Comparison of ENCODE assay signal across 10 cellular contexts in the genomic region with DNA sequence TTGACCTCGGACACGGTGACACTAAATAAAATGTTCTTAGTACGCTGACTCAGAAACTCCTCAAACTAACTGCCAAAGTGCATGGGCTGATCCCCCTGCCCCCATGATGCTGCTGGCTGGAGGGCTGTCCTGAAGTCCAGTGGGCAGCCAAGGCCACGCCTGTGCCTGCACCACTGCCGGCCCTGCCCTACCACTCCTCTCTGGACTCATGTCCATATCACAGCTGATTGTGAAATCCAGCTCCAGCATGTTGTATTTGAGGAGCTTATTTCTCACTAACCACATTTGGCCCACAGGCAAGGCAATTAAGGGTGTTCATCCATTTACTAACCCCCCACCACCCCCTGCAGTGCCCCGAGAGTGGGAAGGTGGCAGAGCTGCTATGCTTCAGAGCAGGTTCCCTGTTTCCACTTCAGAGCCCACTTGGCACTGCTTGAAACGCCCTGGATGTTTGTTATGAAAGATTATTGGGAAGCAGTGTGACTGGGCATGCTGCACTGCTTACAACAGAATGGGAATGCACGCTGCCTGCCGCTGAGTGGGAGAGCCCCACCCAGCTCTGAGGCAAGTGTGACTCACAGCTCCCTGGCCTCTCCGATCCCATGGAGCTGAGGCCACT.
A peak's percentile ranks its signal among the peaks of the same experiment; 100 is the strongest.
DNase-seq lines count a peak whose midpoint lies in the region; ATAC-seq and TF ChIP-seq lines count a peak whose summit lies in the region.
"Had no signal": no experiment of that assay in that cellular context is flagged by ENCODE, and none has a peak within 500 bp of the region (broad histone marks: within the 10 kb centered on the region; RNA-seq: fewer than 3 reads in every experiment).

No MANE protein-coding gene starts in this region.

- CTCF ChIA-PET in MCF 10A (lab: Yijun Ruan, JAX) = interaction anchor here (1.4 kb wide), 1 partner anchor 162 kb away, joined by 4 read pairs; no protein-coding TSS in a partner anchor

- H3K4me3 ChIP-seq in tibial artery = no peak overlapping the region

- BruUV-seq in MCF 10A (replicated peaks; lab: Mats Ljungman, UMichigan) = no TSS peak

- peak; percentile 58 for DNase-seq in HS-27A (ENCODE audit: low read depth)
- peak; percentile 13 for DNase-seq in MCF 10A (ENCODE audit: unreplicated experiment)
- peak; percentile 97 for DNase-seq in kidney tubule cell (ENCODE audit: low spot score)
- DNase-seq in tibial artery = peak; percentile 89 to 90
- no peak for DNase-seq in type B pancreatic cell (ENCODE audit: extremely low spot score, unreplicated experiment)
- DNase-seq in NCI-H2171 treated with DMSO at 0.1 percent for 48 hours (lab: John Stamatoyannopoulos, UW) = no peak
- DNase-seq in activated naive CD8-positive, alpha-beta T cell treated with anti-CD3 and anti-CD28 coated beads, Interleukin-2, amount 50 U/mL, for 24 hours = no peak
- DNase-seq: activated T-cell treated with anti-CD3 and anti-CD28 coated beads, Interleukin-2, amount 50 U/mL, for 48 hours had no signal

- no peaks in the 10 kb centered on the region for H3K36me3 ChIP-seq in tibial artery
- H3K36me3 ChIP-seq: neutrophil had no signal

- TF ChIP-seq CTCF in MCF 10A (IDR thresholded peaks at IDR 0.05; ENCODE audit: unreplicated experiment) = no peak
- no peak for TF ChIP-seq CTCF in tibial artery (IDR thresholded peaks at IDR 0.05)
- TF ChIP-seq CTCF in type B pancreatic cell (conservative IDR thresholded peaks at IDR 0.05) = no peak

- H3K9me3 ChIP-seq in tibial artery = no peaks in the 10 kb centered on the region
- H3K9me3 ChIP-seq: neutrophil had no signal

- H3K36me3 Mint-ChIP-seq in MCF 10A (ENCODE audit: insufficient read depth, unreplicated experiment) = peaks cover 1% of the 10 kb centered on the region
- no peaks in the 10 kb centered on the region for H3K36me3 Mint-ChIP-seq in type B pancreatic cell
- no peaks in the 10 kb centered on the region for H3K36me3 Mint-ChIP-seq in activated naive CD8-positive, alpha-beta T cell treated with anti-CD3 and anti-CD28 coated beads, Interleukin-2, amount 50 U/mL, for 24 hours (ENCODE audit: low read depth)

- POLR2A ChIA-PET in MCF 10A (lab: Yijun Ruan, JAX) = no interaction called here

- H3K4me1 ChIP-seq in tibial artery = no peaks in the 10 kb centered on the region

- H3K27me3 ChIP-seq in tibial artery = no peaks in the 10 kb centered on the region

- H3K4me3 Mint-ChIP-seq in MCF 10A (ENCODE audit: unreplicated experiment) = peak overlapping the region; percentile 40
- H3K4me3 Mint-ChIP-seq in type B pancreatic cell = no peak overlapping the region
- no peak overlapping the region for H3K4me3 Mint-ChIP-seq in activated naive CD8-positive, alpha-beta T cell treated with anti-CD3 and anti-CD28 coated beads, Interleukin-2, amount 50 U/mL, for 24 hours

- H3K27ac ChIP-seq in tibial artery = no peak overlapping the region
- H3K27ac ChIP-seq: neutrophil had no signal

- H3K9me3 Mint-ChIP-seq in MCF 10A (ENCODE audit: unreplicated experiment) (peaks cover 13% of the 10 kb centered on the region), type B pancreatic cell (no peaks in the 10 kb centered on the region)
- peaks cover 3% of the 10 kb centered on the region for H3K9me3 Mint-ChIP-seq in activated naive CD8-positive, alpha-beta T cell treated with anti-CD3 and anti-CD28 coated beads, Interleukin-2, amount 50 U/mL, for 24 hours

- H3K27me3 Mint-ChIP-seq in MCF 10A (ENCODE audit: insufficient read depth, unreplicated experiment) = no peaks in the 10 kb centered on the region
- H3K27me3 Mint-ChIP-seq in type B pancreatic cell = no peaks in the 10 kb centered on the region
- no peaks in the 10 kb centered on the region for H3K27me3 Mint-ChIP-seq in activated naive CD8-positive, alpha-beta T cell treated with anti-CD3 and anti-CD28 coated beads, Interleukin-2, amount 50 U/mL, for 24 hours

- no peak for ATAC-seq in GM18517 (IDR thresholded peaks at IDR 0.05; ENCODE audit: unreplicated experiment)
- ATAC-seq in activated naive CD8-positive, alpha-beta T cell treated with anti-CD3 and anti-CD28 coated beads, Interleukin-2, amount 50 U/mL, for 24 hours = no peak

- H3K27ac Mint-ChIP-seq in MCF 10A (ENCODE audit: low read depth, unreplicated experiment) (no peak overlapping the region), type B pancreatic cell (no peak overlapping the region)
- H3K27ac Mint-ChIP-seq in activated naive CD8-positive, alpha-beta T cell treated with anti-CD3 and anti-CD28 coated beads, Interleukin-2, amount 50 U/mL, for 24 hours = no peak overlapping the region

- intact Hi-C loops in MCF 10A (cut with micrococcal nuclease) = no loop called here
- intact Hi-C loops in tibial artery (cut with DNase I; ENCODE audit: low total_unique reads) = no loop called here

- H3K4me1 Mint-ChIP-seq in MCF 10A (ENCODE audit: insufficient read depth, unreplicated experiment) = no peaks in the 10 kb centered on the region
- H3K4me1 Mint-ChIP-seq in type B pancreatic cell (ENCODE audit: unreplicated experiment) = no peaks in the 10 kb centered on the region
- H3K4me1 Mint-ChIP-seq in activated naive CD8-positive, alpha-beta T cell treated with anti-CD3 and anti-CD28 coated beads, Interleukin-2, amount 50 U/mL, for 24 hours = no peaks in the 10 kb centered on the region

Comparison
In these comparisons a context has a peak if more than half of its experiments do, and no peak if none do; other contexts are left out.
1. DNase-seq: peak in HS-27A (single experiment), MCF 10A (single experiment), kidney tubule cell (single experiment) and tibial artery (2 of 2); none in type B pancreatic cell (single experiment), NCI-H2171 treated with DMSO at 0.1 percent for 48 hours (single experiment) and activated naive CD8-positive, alpha-beta T cell treated with anti-CD3 and anti-CD28 coated beads, Interleukin-2, amount 50 U/mL, for 24 hours (single experiment).